22 cellular contexts compared by ENCODE assay signal in genomic region chr3:169072494-169072893, GRCh38.
DNase-seq lines count a peak whose midpoint lies in the region; ATAC-seq and TF ChIP-seq lines count a peak whose summit lies in the region.
"Had no signal": no experiment of that assay in that cellular context is flagged by ENCODE, and none has a peak within 500 bp of the region (broad histone marks: within the 10 kb centered on the region; RNA-seq: fewer than 3 reads in every experiment).

No MANE protein-coding gene starts in this region.

- peak overlapping the region; percentile 2 for H2BK5ac ChIP-seq in IMR-90 (ENCODE audit: low read depth, low read length, poor library complexity, severe bottlenecking)

- no peak overlapping the region; the same call in 1 of the 2 replicates for H2BK20ac ChIP-seq in IMR-90 (ENCODE audit: low read depth, low read length)

- H3K9me3 Mint-ChIP-seq in osteocyte (ENCODE audit: unreplicated experiment): no peaks in the 10 kb centered on the region
- no peaks in the 10 kb centered on the region for H3K9me3 Mint-ChIP-seq in activated CD8-positive, alpha-beta memory T cell treated with anti-CD3 and anti-CD28 coated beads, Interleukin-2, amount 10 ng/mL, durations not matched to agents 7 days and 5 days (ENCODE audit: low read depth)
- H3K9me3 Mint-ChIP-seq: GM23338, HFFc6 had no signal

- dilution Hi-C loops in IMR-90 (cut with HindIII; ENCODE audit: low sequenced_read_pairs, unreplicated experiment): no loop called here

- H2BK15ac ChIP-seq in IMR-90 (ENCODE audit: low read depth, low read length): 0 out of 3 replicates have a peak overlapping the region, but pooled peaks have one; percentile 21

- peak overlapping the region in 1 of 2 experiments; percentile 10; a peak in 1 of 4 replicates for H4K8ac ChIP-seq in IMR-90 (ENCODE audit: low read depth in 2 of 2, low read length in 2 of 2)

- in situ Hi-C loops in IMR-90 (cut with MboI; ENCODE audit: low sequenced_read_pairs): no loop called here

- POLR2A ChIA-PET in IMR-90 (lab: Charles Lee; ENCODE audit: unreplicated experiment): no interaction called here

- H3K18ac ChIP-seq in IMR-90 (ENCODE audit: low read depth, low read length): peak overlapping the region; percentile 51; the same call in 1 of the 2 replicates

- intact Hi-C loops in IMR-90 (cut with micrococcal nuclease): no loop called here

- TF ChIP-seq CTCF in IMR-90 (conservative IDR thresholded peaks at IDR 0.05; ENCODE audit: low read depth, low read length) (no peak), choroid plexus epithelial cell (conservative IDR thresholded peaks at IDR 0.05; ENCODE audit: low read depth, low read length) (no peak), osteocyte (IDR thresholded peaks at IDR 0.05) (no peak)

- WGBS in IMR-90 (ENCODE audit: extremely low coverage in 2 of 2, insufficient read length in 1 of 2), 2 experiments: no CpG with 5 or more reads among the region's 4 CpGs

- CTCF ChIA-PET in IMR-90 (lab: Yijun Ruan, JAX): interaction anchor here (0.5 to 0.6 kb wide), 2 partner anchors 12 to 1026 kb away, joined by 3 to 4 read pairs; no protein-coding TSS in a partner anchor
- CTCF ChIA-PET in activated CD8-positive, alpha-beta memory T cell treated with anti-CD3 and anti-CD28 coated beads, Interleukin-2, amount 10 ng/mL, durations not matched to agents 7 days and 5 days (lab: Charles Lee): no interaction called here

- H3K14ac ChIP-seq in IMR-90 (replicated peaks; ENCODE audit: low read depth, low read length): 0 out of 2 replicates have a peak overlapping the region, but pooled peaks have one; percentile 18

- no peak overlapping the region for H2AK5ac ChIP-seq in IMR-90 (ENCODE audit: low read depth, low read length)

- H3K27ac ChIP-seq in IMR-90 (ENCODE audit: insufficient read depth, low read length): no peak overlapping the region
- H3K27ac ChIP-seq: HL-60, KMS-11, RWPE1, SJSA1 had no signal

- no peak overlapping the region for H3K9ac ChIP-seq in IMR-90 (ENCODE audit: low read depth, low read length)
- H3K9ac ChIP-seq: KMS-11 had no signal

- TF ChIP-seq RAD21 in IMR-90 (IDR thresholded peaks at IDR 0.05; ENCODE audit: low read length): no peak

- peak overlapping the region; percentile 48 for H2BK120ac ChIP-seq in IMR-90 (ENCODE audit: low read depth, low read length)

- no peaks in the 10 kb centered on the region for H3K79me1 ChIP-seq in IMR-90 (ENCODE audit: low read depth in 1 of 2, low read length in 2 of 2)

- H3K27me3 Mint-ChIP-seq in osteocyte (ENCODE audit: unreplicated experiment): no peaks in the 10 kb centered on the region
- H3K27me3 Mint-ChIP-seq in activated CD8-positive, alpha-beta memory T cell treated with anti-CD3 and anti-CD28 coated beads, Interleukin-2, amount 10 ng/mL, durations not matched to agents 7 days and 5 days: no peaks in the 10 kb centered on the region

- BruUV-seq in IMR-90 (replicated peaks; lab: Mats Ljungman, UMichigan): no TSS peak

- peaks cover 24% of the 10 kb centered on the region for H3K4me1 Mint-ChIP-seq in osteocyte (ENCODE audit: unreplicated experiment)
- no peaks in the 10 kb centered on the region for H3K4me1 Mint-ChIP-seq in activated CD8-positive, alpha-beta memory T cell treated with anti-CD3 and anti-CD28 coated beads, Interleukin-2, amount 10 ng/mL, durations not matched to agents 7 days and 5 days
- H3K4me1 Mint-ChIP-seq: CD14-positive monocyte had no signal

- H3K4me3 Mint-ChIP-seq in osteocyte (ENCODE audit: unreplicated experiment): no peak overlapping the region
- H3K4me3 Mint-ChIP-seq in activated CD8-positive, alpha-beta memory T cell treated with anti-CD3 and anti-CD28 coated beads, Interleukin-2, amount 10 ng/mL, durations not matched to agents 7 days and 5 days: no peak overlapping the region
- H3K4me3 Mint-ChIP-seq: CD14-positive monocyte, GM23338, HFFc6 had no signal

- no peaks in the 10 kb centered on the region for H3K9me3 ChIP-seq in IMR-90 (ENCODE audit: control insufficient read depth, insufficient read depth, low read length)
- H3K9me3 ChIP-seq: SJSA1 had no signal

- no peaks in the 10 kb centered on the region for H3K36me3 ChIP-seq in IMR-90 (ENCODE audit: control insufficient read depth, insufficient read depth, low read length)
- H3K36me3 ChIP-seq: SJSA1 had no signal

- H3K4me2 ChIP-seq in IMR-90 (ENCODE audit: low read depth, low read length): no peak overlapping the region
- H3K4me2 ChIP-seq: GM23338, KMS-11 had no signal

- H3K4ac ChIP-seq in IMR-90 (ENCODE audit: low read depth, low read length): no peak overlapping the region

- no peaks in the 10 kb centered on the region for H3K36me3 Mint-ChIP-seq in osteocyte (ENCODE audit: unreplicated experiment)
- H3K36me3 Mint-ChIP-seq in activated CD8-positive, alpha-beta memory T cell treated with anti-CD3 and anti-CD28 coated beads, Interleukin-2, amount 10 ng/mL, durations not matched to agents 7 days and 5 days: no peaks in the 10 kb centered on the region
- H3K36me3 Mint-ChIP-seq: CD14-positive monocyte had no signal

- no peaks in the 10 kb centered on the region for H3K27me3 ChIP-seq in IMR-90 (ENCODE audit: control insufficient read depth, insufficient read depth, low read length)
- H3K27me3 ChIP-seq: SJSA1 had no signal

- 0 out of 2 replicates have a peak overlapping the region, but pooled peaks have one; percentile 3 for H4K5ac ChIP-seq in IMR-90 (ENCODE audit: low read depth, low read length)

- H2AFZ ChIP-seq in IMR-90 (replicated peaks; ENCODE audit: low read length, poor library complexity): no peak overlapping the region
- H2AFZ ChIP-seq: GM23338 had no signal

- peak overlapping the region; percentile 17 for H3K27ac Mint-ChIP-seq in osteocyte (ENCODE audit: unreplicated experiment)
- no peak overlapping the region for H3K27ac Mint-ChIP-seq in activated CD8-positive, alpha-beta memory T cell treated with anti-CD3 and anti-CD28 coated beads, Interleukin-2, amount 10 ng/mL, durations not matched to agents 7 days and 5 days
- H3K27ac Mint-ChIP-seq: CD14-positive monocyte, GM23338, HFFc6 had no signal

- H4K91ac ChIP-seq in IMR-90 (ENCODE audit: insufficient read depth, low read depth, low read length): peak overlapping the region; percentile 1; the same call in 1 of the 2 replicates

- H3K4me1 ChIP-seq in IMR-90 (ENCODE audit: control insufficient read depth, insufficient read depth, low read length): no peaks in the 10 kb centered on the region; the same call in 1 of the 2 replicates

- H3K56ac ChIP-seq in IMR-90 (ENCODE audit: extremely low read depth, insufficient read depth, low read length): no peak overlapping the region

- H3K23ac ChIP-seq in IMR-90 (ENCODE audit: low read depth, low read length): no peak overlapping the region

- TF ChIP-seq POLR2A in IMR-90 (IDR thresholded peaks at IDR 0.05; ENCODE audit: low read depth, low read length): no peak

- no peak overlapping the region for H2AK9ac ChIP-seq in IMR-90 (replicated peaks; ENCODE audit: low read depth, low read length, poor library complexity)

- DNase-seq in AG20443 (ENCODE audit: low spot score) (peak; percentile 37), IMR-90 (peak; percentile 34), choroid plexus epithelial cell (ENCODE audit: low read depth) (peak; percentile 54), osteocyte (ENCODE audit: extremely low spot score, unreplicated experiment) (no peak), OCI-M2 (lab: John Stamatoyannopoulos, UW; ENCODE audit: unreplicated experiment) (no peak), NOMO-1 treated with dmso at 0.1 percent for 144 hours (lab: John Stamatoyannopoulos, UW; ENCODE audit: unreplicated experiment) (no peak)
- no peak for DNase-seq in activated CD8-positive, alpha-beta memory T cell treated with anti-CD3 and anti-CD28 coated beads, Interleukin-2, amount 10 ng/mL, durations not matched to agents 7 days and 5 days
- no peak for DNase-seq in stimulated activated CD4-positive, alpha-beta T cell treated with anti-CD3 and anti-CD28 coated beads, Interleukin-15, amount 100 ng/mL, for 24 hours
- DNase-seq: COR-L47, DMS53, HFFc6, MV-4-11, NCI-H1436, NCI-H2081, NCI-H510A treated with DMSO at 0.1 percent for 48 hours, SW 1271 had no signal

- H3K4me3 ChIP-seq in IMR-90 (ENCODE audit: insufficient read depth, low read depth, low read length) (no peak overlapping the region), choroid plexus epithelial cell (ENCODE audit: low read depth, low read length) (no peak overlapping the region)
- H3K4me3 ChIP-seq: GM23338, SJSA1 had no signal

- no peaks in the 10 kb centered on the region for H3K9me1 ChIP-seq in IMR-90 (ENCODE audit: insufficient read depth, low read length)

- H4K20me1 ChIP-seq in IMR-90 (ENCODE audit: insufficient read depth, low read length): no peaks in the 10 kb centered on the region

- peak; percentile 82 for ATAC-seq in IMR-90 (ENCODE audit: low read depth)
- ATAC-seq in activated CD8-positive, alpha-beta memory T cell treated with anti-CD3 and anti-CD28 coated beads, Interleukin-2, amount 10 ng/mL, durations not matched to agents 7 days and 5 days: no peak
- ATAC-seq: GM23338 had no signal

TF ChIP-seq in IMR-90, 13 proteins besides CTCF, POLR2A, EP300 and RAD21:
- peak; percentile 66 for TF ChIP-seq CEBPB (IDR thresholded peaks at IDR 0.05; ENCODE audit: low read depth, low read length)
- TF ChIP-seq MAZ (IDR thresholded peaks at IDR 0.05; ENCODE audit: borderline replicate concordance, low read depth, low read length): no peak
TF ChIP-seq in IMR-90: peak in this region for 1.

Comparison
In these comparisons a context has a peak if more than half of its experiments do, and no peak if none do; other contexts are left out.
1. DNase-seq: peak in AG20443 (single experiment), IMR-90 (single experiment) and choroid plexus epithelial cell (single experiment); none in osteocyte (single experiment), activated CD8-positive, alpha-beta memory T cell treated with anti-CD3 and anti-CD28 coated beads, Interleukin-2, amount 10 ng/mL, durations not matched to agents 7 days and 5 days (single experiment), stimulated activated CD4-positive, alpha-beta T cell treated with anti-CD3 and anti-CD28 coated beads, Interleukin-15, amount 100 ng/mL, for 24 hours (single experiment), OCI-M2 (single experiment) and NOMO-1 treated with dmso at 0.1 percent for 144 hours (single experiment).